In genomic region chr21:37878946-37879660, GRCh38 we compare ENCODE assay signal across 10 cellular contexts. TPM values are rescaled to one million over a fixed set of nuclear protein-coding genes. Genes with fewer than 3 reads are reported as not detected.
A peak's percentile ranks its signal among the peaks of the same experiment; 100 is the strongest.
DNase-seq lines count a peak whose midpoint lies in the region; ATAC-seq and TF ChIP-seq lines count a peak whose summit lies in the region.
"Had no signal": no experiment of that assay in that cellular context is flagged by ENCODE, and none has a peak within 500 bp of the region (broad histone marks: within the 10 kb centered on the region; RNA-seq: fewer than 3 reads in every experiment).

No MANE protein-coding gene starts in this region.

- ATAC-seq in lower lobe of right lung (no peak), omental fat pad (ENCODE audit: low FRiP score) (no peak)
- ATAC-seq: CD8-positive, alpha-beta T cell had no signal

- no peaks in the 10 kb centered on the region for H3K4me1 ChIP-seq in lower lobe of right lung

- DNase-seq in AG20443 (ENCODE audit: low spot score) (peak; percentile 40), HS-5 (ENCODE audit: low read depth) (peak; percentile 81), RPMI7951 (ENCODE audit: low read depth) (peak; percentile 76), fibroblast of the aortic adventitia (ENCODE audit: low read depth) (peak; percentile 49), lower lobe of right lung (no peak), omental fat pad (ENCODE audit: low spot score) (no peak), GM19238 (ENCODE audit: insufficient read length, low spot score) (no peak)
- DNase-seq in stimulated activated CD8-positive, alpha-beta memory T cell treated with anti-CD3 and anti-CD28 coated beads, Interleukin-4, amount 100 ng/mL, for 48 hours, result no peak
- DNase-seq: CD8-positive, alpha-beta T cell had no signal

- no peak overlapping the region for H3K27ac ChIP-seq in lower lobe of right lung
- H3K27ac ChIP-seq: KMS-11 had no signal

- H3K36me3 ChIP-seq in lower lobe of right lung, result no peaks in the 10 kb centered on the region

- H3K27me3 ChIP-seq in lower lobe of right lung (ENCODE audit: low read depth), result no peaks in the 10 kb centered on the region

- H3K4me3 ChIP-seq in fibroblast of the aortic adventitia (ENCODE audit: low read depth, low read length), result no peak overlapping the region
- no peak overlapping the region for H3K4me3 ChIP-seq in lower lobe of right lung

- no peak for TF ChIP-seq CTCF in fibroblast of the aortic adventitia (IDR thresholded peaks at IDR 0.05; ENCODE audit: insufficient read depth, low read length)
- no peak for TF ChIP-seq CTCF in lower lobe of right lung (IDR thresholded peaks at IDR 0.05)
- TF ChIP-seq CTCF in omental fat pad (IDR thresholded peaks at IDR 0.05), result no peak

- intact Hi-C loops in lower lobe of right lung (cut with DNase I), result no loop called here

- no peaks in the 10 kb centered on the region for H3K9me3 ChIP-seq in lower lobe of right lung

RNA-seq across cellular contexts. Expression of gene KCNJ6, which starts 37.2 kb away (rescaled TPM):
- not detected in 2 replicates for total RNA-seq in RPMI7951 (2014; rRNA removed; shearing (Covaris generic))
- total RNA-seq in fibroblast of the aortic adventitia (ENCODE audit: low replicate concordance) (under 0.01 TPM in 1 of 2 replicates, not detected in the other), lower lobe of right lung (0.09 TPM), omental fat pad (not detected)
- total RNA-seq: CD8-positive, alpha-beta T cell had no signal

Comparison
In these comparisons a context has a peak if more than half of its experiments do, and no peak if none do; other contexts are left out.
1. DNase-seq: peak in AG20443 (single experiment), HS-5 (single experiment), RPMI7951 (single experiment) and fibroblast of the aortic adventitia (single experiment); none in lower lobe of right lung (single experiment), omental fat pad (single experiment), GM19238 (single experiment) and stimulated activated CD8-positive, alpha-beta memory T cell treated with anti-CD3 and anti-CD28 coated beads, Interleukin-4, amount 100 ng/mL, for 48 hours (single experiment).